Comparison of ENCODE assay signal across 9 cellular contexts in the genomic region with DNA sequence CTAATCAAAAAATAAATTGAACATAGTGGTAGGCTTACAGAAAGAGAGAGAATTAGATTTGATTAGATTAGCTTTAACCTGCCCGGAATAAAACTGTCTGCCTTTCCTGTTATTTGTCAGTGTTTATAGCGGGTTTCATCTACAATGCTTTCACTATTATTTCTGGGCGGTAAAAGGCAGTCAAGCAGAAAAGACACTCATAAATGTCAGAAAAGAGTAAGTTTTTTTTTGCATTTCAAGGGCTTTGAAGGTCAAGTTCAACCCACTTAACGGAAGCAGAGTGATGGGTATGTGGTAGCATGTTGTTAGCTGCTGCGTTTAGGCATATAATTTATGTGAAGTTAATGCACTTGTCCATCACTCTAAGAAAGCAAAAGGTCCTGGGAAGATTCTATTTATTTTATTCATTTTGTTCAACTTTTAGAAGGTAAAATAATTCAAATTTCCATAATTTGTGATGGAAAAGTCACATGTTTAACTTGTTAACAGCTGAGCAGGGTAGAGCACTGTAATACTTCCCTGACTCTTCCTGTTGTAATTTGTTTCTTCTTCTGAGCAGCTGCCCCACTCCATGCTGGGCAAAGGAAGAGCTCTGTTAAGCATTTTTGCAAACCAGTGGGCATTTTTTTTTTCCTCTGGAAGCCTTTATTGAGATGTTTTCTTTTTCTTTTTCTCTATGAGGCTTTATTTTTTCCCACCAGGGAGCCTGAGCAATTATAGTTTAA.
DNase-seq lines count a peak whose midpoint lies in the region; ATAC-seq and TF ChIP-seq lines count a peak whose summit lies in the region.
"Had no signal": no experiment of that assay in that cellular context is flagged by ENCODE, and none has a peak within 500 bp of the region (broad histone marks: within the 10 kb centered on the region; RNA-seq: fewer than 3 reads in every experiment).

No MANE protein-coding gene starts in this region.

- peak overlapping the region in 6 of 11 experiments; percentile 5 to 56 (median 28); a peak in 10 of 22 replicates for H3K9ac ChIP-seq in BLaER1 treated with 17β-estradiol and CSF1 and Interleukin-3, amounts not matched to agents 10 nM and 100 nM

- H2AFZ ChIP-seq in OCI-LY7 (ENCODE audit: low read length), result peak overlapping the region; percentile 88; the same call in 1 of the 2 replicates

- ATAC-seq in GM19035 (IDR thresholded peaks at IDR 0.05; ENCODE audit: unreplicated experiment) (peak; percentile 89), HG02973 (IDR thresholded peaks at IDR 0.05; ENCODE audit: unreplicated experiment) (peak; percentile 86), mucosa of descending colon (no peak), Right ventricle myocardium inferior (no peak)

- CTCF ChIA-PET in OCI-LY7 (lab: Charles Lee; ENCODE audit: unreplicated experiment), result interaction anchor here (1.3 kb wide), 1 partner anchor 10 kb away, joined by 3 read pairs; no protein-coding TSS in a partner anchor

- BruUV-seq in OCI-LY7 (replicated peaks; lab: Mats Ljungman, UMichigan), result TSS peak; percentile 88

- POLR2A ChIA-PET in OCI-LY7 (lab: Charles Lee), result interaction anchor here (0.5 to 3.4 kb wide), 24 partner anchors 9 to 565 kb away, joined by 3 to 24 read pairs (median 3); no protein-coding TSS in a partner anchor

- DNase-seq in OCI-LY7 (ENCODE audit: low spot score) (peak; percentile 87), islet precursor cell (no peak), mucosa of descending colon (no peak), Right ventricle myocardium inferior (ENCODE audit: missing footprints) (no peak), mesenteric fat pad (ENCODE audit: low spot score) (no peak)
- DNase-seq: NCI-H510A had no signal

- intact Hi-C loops in OCI-LY7 (cut with micrococcal nuclease; ENCODE audit: unreplicated experiment) (loop anchor here (2.0 to 5.0 kb wide), 4 partner anchors 77 to 567 kb away; a partner anchor contains a TSS), mucosa of descending colon (cut with DNase I, micrococcal nuclease) (no loop called here), Right ventricle myocardium inferior (cut with DNase I) (no loop called here)

- H3K9me2 ChIP-seq in OCI-LY7 (ENCODE audit: insufficient read depth, low read length), result no peaks in the 10 kb centered on the region

- H3K9me3 ChIP-seq in BLaER1 treated with 17β-estradiol and CSF1 and Interleukin-3, amounts not matched to agents 10 nM and 100 nM (replicated peaks in 1 of 11), result no peaks in the 10 kb centered on the region
- no peaks in the 10 kb centered on the region for H3K9me3 ChIP-seq in OCI-LY7 (ENCODE audit: low read length)
- no peaks in the 10 kb centered on the region for H3K9me3 ChIP-seq in mucosa of descending colon

- no peaks in the 10 kb centered on the region for H3K27me3 ChIP-seq in BLaER1 treated with 17β-estradiol and CSF1 and Interleukin-3, amounts not matched to agents 10 nM and 100 nM

- H3K36me3 ChIP-seq in BLaER1 treated with 17β-estradiol and CSF1 and Interleukin-3, amounts not matched to agents 10 nM and 100 nM, result no peaks in the 10 kb centered on the region
- H3K36me3 ChIP-seq in OCI-LY7 (ENCODE audit: insufficient read depth, low read length), result no peaks in the 10 kb centered on the region
- no peaks in the 10 kb centered on the region for H3K36me3 ChIP-seq in mucosa of descending colon (ENCODE audit: low read depth)

- H3K79me2 ChIP-seq in OCI-LY7 (ENCODE audit: insufficient read depth, low read depth, low read length), result no peaks in the 10 kb centered on the region

- H4K20me1 ChIP-seq in BLaER1 treated with 17β-estradiol and CSF1 and Interleukin-3, amounts not matched to agents 10 nM and 100 nM, result no peaks in the 10 kb centered on the region
- no peaks in the 10 kb centered on the region for H4K20me1 ChIP-seq in OCI-LY7 (ENCODE audit: insufficient read depth, low read length)

- peak overlapping the region in 9 of 11 experiments; percentile 32 to 74 (median 52); a peak in 16 of 22 replicates for H3K27ac ChIP-seq in BLaER1 treated with 17β-estradiol and CSF1 and Interleukin-3, amounts not matched to agents 10 nM and 100 nM
- H3K27ac ChIP-seq in OCI-LY7 (ENCODE audit: low read depth, low read length, poor library complexity, severe bottlenecking), result peak overlapping the region; percentile 95

- H3K4me3 ChIP-seq in BLaER1 treated with 17β-estradiol and CSF1 and Interleukin-3, amounts not matched to agents 10 nM and 100 nM, result peak overlapping the region in 3 of 10 experiments; percentile 16 to 29 (median 18); a peak in 7 of 20 replicates
- H3K4me3 ChIP-seq in OCI-LY7 (ENCODE audit: low read depth, low read length, poor library complexity, severe bottlenecking), result peak overlapping the region; percentile 62
- H3K4me3 ChIP-seq in mucosa of descending colon, result no peak overlapping the region

- peak overlapping the region; percentile 54 to 83 (median 68) for H3K4me2 ChIP-seq in BLaER1 treated with 17β-estradiol and CSF1 and Interleukin-3, amounts not matched to agents 10 nM and 100 nM
- H3K4me2 ChIP-seq in OCI-LY7 (ENCODE audit: low read length), result peak overlapping the region; percentile 83

- TF ChIP-seq CTCF in OCI-LY7 (conservative IDR thresholded peaks at IDR 0.05; ENCODE audit: low read length) (no peak), mucosa of descending colon (IDR thresholded peaks at IDR 0.05) (no peak)

- peaks cover 47 to 82% (median 78%) of the 10 kb centered on the region in 10 experiments for H3K4me1 ChIP-seq in BLaER1 treated with 17β-estradiol and CSF1 and Interleukin-3, amounts not matched to agents 10 nM and 100 nM
- peaks cover 86% of the 10 kb centered on the region for H3K4me1 ChIP-seq in OCI-LY7 (ENCODE audit: insufficient read depth, low read length, poor library complexity, severe bottlenecking)
- H3K4me1 ChIP-seq in mucosa of descending colon (ENCODE audit: low read depth), result no peaks in the 10 kb centered on the region

Comparison
In these comparisons a context has a peak if more than half of its experiments do, and no peak if none do; other contexts are left out.
1. ATAC-seq: peak in GM19035 (single experiment) and HG02973 (single experiment); none in mucosa of descending colon (single experiment) and Right ventricle myocardium inferior (single experiment).